13 cellular contexts compared by ENCODE assay signal in the genomic region with DNA sequence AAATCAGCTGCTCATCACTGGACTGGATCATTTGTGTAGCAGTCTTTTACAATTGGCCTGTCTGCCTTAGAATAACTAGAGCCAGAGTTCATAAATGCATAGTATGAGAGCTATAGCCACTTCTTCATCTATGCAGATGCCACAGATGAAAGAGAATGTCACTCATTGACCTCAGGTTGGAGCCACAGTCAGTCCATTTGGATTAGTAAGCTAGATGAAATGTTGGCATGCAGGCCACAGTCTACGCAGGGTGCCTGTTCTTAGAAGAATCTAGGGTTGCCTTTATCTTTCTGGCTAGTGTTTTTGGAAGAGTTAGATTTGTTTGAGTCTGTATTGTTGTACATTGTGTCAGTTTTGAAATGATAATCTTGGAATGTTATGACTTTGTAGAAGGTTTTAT. TPM values are rescaled to one million over a fixed set of nuclear protein-coding genes. Genes with fewer than 3 reads are reported as not detected.
DNase-seq lines count a peak whose midpoint lies in the region; ATAC-seq and TF ChIP-seq lines count a peak whose summit lies in the region.
"Had no signal": no experiment of that assay in that cellular context is flagged by ENCODE, and none has a peak within 500 bp of the region (broad histone marks: within the 10 kb centered on the region; RNA-seq: fewer than 3 reads in every experiment).

No MANE protein-coding gene starts in this region.

- POLR2A ChIA-PET in AG04450 (lab: Yijun Ruan, JAX): no interaction called here

- peak; percentile 32 to 49 for ATAC-seq in lower lobe of right lung

- H3K4me3 Mint-ChIP-seq in HFFc6: peak overlapping the region; percentile 20; the same call in 1 of the 2 replicates

- intact Hi-C loops in lower lobe of right lung (cut with DNase I): no loop called here

- H3K4me1 Mint-ChIP-seq in HFFc6 (ENCODE audit: low read depth): peaks cover 47% of the 10 kb centered on the region

- H3K27ac ChIP-seq in AG04450 (ENCODE audit: low read depth, low read length) (no peak overlapping the region), lower lobe of right lung (peak overlapping the region; percentile 48)
- H3K27ac ChIP-seq: coronary artery, skin epidermis, stomach had no signal

- H3K27me3 Mint-ChIP-seq in HFFc6 (ENCODE audit: insufficient read depth): peaks cover 2% of the 10 kb centered on the region; the same call in 1 of the 2 replicates

- H3K4me3 ChIP-seq in AG04450 (ENCODE audit: low read depth, low read length) (no peak overlapping the region), astrocyte of the spinal cord (ENCODE audit: low read depth, low read length) (no peak overlapping the region), lower lobe of right lung (no peak overlapping the region)
- H3K4me3 ChIP-seq: coronary artery, skin epidermis, stomach had no signal

- H3K9me3 ChIP-seq in AG04450 (ENCODE audit: control insufficient read depth, insufficient read depth, low read length): no peaks in the 10 kb centered on the region
- H3K9me3 ChIP-seq in lower lobe of right lung: no peaks in the 10 kb centered on the region
- H3K9me3 ChIP-seq: stomach had no signal

- H3K4me1 ChIP-seq in lower lobe of right lung: peaks cover 40% of the 10 kb centered on the region

- in situ Hi-C loops in astrocyte of the spinal cord (cut with HindIII; ENCODE audit: low sequenced_read_pairs): no loop called here

- DNase-seq in AG04450 (ENCODE audit: low read depth, low spot score) (peak; percentile 42), HFFc6 (peak; percentile 75), astrocyte of the spinal cord (ENCODE audit: low read depth, low spot score) (peak; percentile 87), lower lobe of right lung (no peak), NK-92 (lab: John Stamatoyannopoulos, UW; ENCODE audit: unreplicated experiment) (no peak), NCI-H82 (lab: John Stamatoyannopoulos, UW) (no peak), DMS79 treated with DMSO at 0.1 percent for 48 hours (lab: John Stamatoyannopoulos, UW) (no peak)
- DNase-seq in activated effector memory CD4-positive, alpha-beta T cell treated with Interleukin-2 at 50 U/mL for 16 hours: no peak
- DNase-seq: DMS153, left cardiac atrium, stomach had no signal

- no peaks in the 10 kb centered on the region for H3K27me3 ChIP-seq in AG04450 (ENCODE audit: control insufficient read depth, insufficient read depth, low read length)
- no peaks in the 10 kb centered on the region for H3K27me3 ChIP-seq in lower lobe of right lung (ENCODE audit: low read depth)
- H3K27me3 ChIP-seq: stomach had no signal

- no peaks in the 10 kb centered on the region for H3K9me3 Mint-ChIP-seq in HFFc6

- H3K36me3 Mint-ChIP-seq in HFFc6 (ENCODE audit: low read depth): no peaks in the 10 kb centered on the region

- H3K27ac Mint-ChIP-seq in HFFc6: peak overlapping the region; percentile 73

- CTCF ChIA-PET in AG04450 (lab: Charles Lee): interaction anchor here (0.8 kb wide), 1 partner anchor 450 kb away, joined by 5 read pairs; no protein-coding TSS in a partner anchor

- no peak for TF ChIP-seq CTCF in AG04450 (IDR thresholded peaks at IDR 0.05; ENCODE audit: low read depth, low read length)
- no peak for TF ChIP-seq CTCF in HFFc6 (IDR thresholded peaks at IDR 0.05)
- no peak for TF ChIP-seq CTCF in astrocyte of the spinal cord (IDR thresholded peaks at IDR 0.05; ENCODE audit: low read depth, low read length)
- TF ChIP-seq CTCF in lower lobe of right lung (IDR thresholded peaks at IDR 0.05): no peak

- no peaks in the 10 kb centered on the region for H3K36me3 ChIP-seq in lower lobe of right lung
- H3K36me3 ChIP-seq: stomach had no signal

RNA-seq across cellular contexts. Expression of a gene that starts 25.4 kb away (rescaled TPM):
- polyA plus RNA-seq in AG04450 (2011; rRNA removed): 36.0 and 42.5 TPM in 2 replicates
- 47.1 and 50.6 TPM in 2 replicates for polyA minus RNA-seq in AG04450 (2011; rRNA and poly(A)+ RNA removed)
- total RNA-seq in HFFc6 (2021; fragmentation: NEBNext Ultra II Directional; extraction: Animal tissue kit (Norgen Biotek cat#: 25700)): 10 to 100 TPM; 47.6 to 56.4 (median 52.0) TPM
- 76.5 TPM for total RNA-seq in lower lobe of right lung

RNA-seq across cellular contexts. Expression of a gene that starts 40.0 kb away (rescaled TPM):
- 47.0 and 53.6 TPM in 2 replicates for polyA plus RNA-seq in AG04450 (2011; rRNA removed)
- 12.5 and 21.9 TPM in 2 replicates for polyA minus RNA-seq in AG04450 (2011; rRNA and poly(A)+ RNA removed)
- total RNA-seq in HFFc6 (2021; fragmentation: NEBNext Ultra II Directional; extraction: Animal tissue kit (Norgen Biotek cat#: 25700)): 10 to 100 TPM; 48.9 to 64.7 (median 53.7) TPM
- total RNA-seq in lower lobe of right lung: 90.6 TPM

Comparison
In these comparisons a context has a peak if more than half of its experiments do, and no peak if none do; other contexts are left out.
1. DNase-seq: peak in AG04450 (single experiment), HFFc6 (single experiment) and astrocyte of the spinal cord (single experiment); none in lower lobe of right lung (single experiment), NK-92 (single experiment), NCI-H82 (single experiment), DMS79 treated with DMSO at 0.1 percent for 48 hours (single experiment) and activated effector memory CD4-positive, alpha-beta T cell treated with Interleukin-2 at 50 U/mL for 16 hours (single experiment).